Comparison of ENCODE assay signal across 1 cellular context in the genomic region with DNA sequence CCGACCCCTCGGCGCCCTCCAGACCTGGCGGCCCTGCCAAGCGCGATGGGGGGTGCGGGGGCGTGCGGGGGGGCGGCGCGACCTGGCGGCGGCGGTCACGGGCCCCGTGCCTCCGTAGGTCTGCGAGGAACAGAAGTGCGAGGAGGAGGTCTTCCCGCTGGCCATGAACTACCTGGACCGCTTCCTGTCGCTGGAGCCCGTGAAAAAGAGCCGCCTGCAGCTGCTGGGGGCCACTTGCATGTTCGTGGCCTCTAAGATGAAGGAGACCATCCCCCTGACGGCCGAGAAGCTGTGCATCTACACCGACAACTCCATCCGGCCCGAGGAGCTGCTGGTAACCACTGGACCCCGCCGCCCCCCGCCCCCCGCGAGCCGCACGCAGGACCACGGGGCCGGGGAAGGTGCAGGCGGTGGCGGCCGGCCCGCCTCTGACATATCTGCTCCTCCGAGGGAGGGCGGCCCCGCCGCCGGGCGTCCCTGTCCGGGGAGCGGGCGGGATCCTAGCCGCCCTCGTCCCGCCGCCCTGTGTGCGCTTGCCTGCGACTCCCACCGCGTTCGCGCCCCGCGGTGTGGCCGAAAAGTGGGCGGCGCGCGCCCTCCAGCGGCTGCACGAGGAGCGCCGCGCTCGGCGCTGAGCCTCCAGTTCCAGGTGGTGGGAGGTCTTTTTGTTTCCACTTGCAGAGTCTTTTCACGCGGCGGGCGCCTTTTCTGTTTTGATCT.
A peak's percentile ranks its signal among the peaks of the same experiment; 100 is the strongest.
TF ChIP-seq lines count a peak whose summit lies in the region.

No MANE protein-coding gene starts in this region.

TF ChIP-seq in HepG2, 621 proteins besides CTCF, POLR2A, EP300 and RAD21 (continued from another document and continues in another):
- TF ChIP-seq, protein P1, sequence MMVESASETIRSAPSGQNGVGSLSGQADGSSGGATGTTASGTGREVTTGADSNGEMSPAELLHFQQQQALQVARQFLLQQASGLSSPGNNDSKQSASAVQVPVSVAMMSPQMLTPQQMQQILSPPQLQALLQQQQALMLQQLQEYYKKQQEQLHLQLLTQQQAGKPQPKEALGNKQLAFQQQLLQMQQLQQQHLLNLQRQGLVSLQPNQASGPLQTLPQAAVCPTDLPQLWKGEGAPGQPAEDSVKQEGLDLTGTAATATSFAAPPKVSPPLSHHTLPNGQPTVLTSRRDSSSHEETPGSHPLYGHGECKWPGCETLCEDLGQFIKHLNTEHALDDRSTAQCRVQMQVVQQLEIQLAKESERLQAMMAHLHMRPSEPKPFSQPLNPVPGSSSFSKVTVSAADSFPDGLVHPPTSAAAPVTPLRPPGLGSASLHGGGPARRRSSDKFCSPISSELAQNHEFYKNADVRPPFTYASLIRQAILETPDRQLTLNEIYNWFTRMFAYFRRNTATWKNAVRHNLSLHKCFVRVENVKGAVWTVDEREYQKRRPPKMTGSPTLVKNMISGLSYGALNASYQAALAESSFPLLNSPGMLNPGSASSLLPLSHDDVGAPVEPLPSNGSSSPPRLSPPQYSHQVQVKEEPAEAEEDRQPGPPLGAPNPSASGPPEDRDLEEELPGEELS (CRISPR knock-in tag; IDR thresholded peaks at IDR 0.05) = no peak
- TF ChIP-seq ZNF724P (CRISPR knock-in tag; IDR thresholded peaks at IDR 0.05; ENCODE audit: borderline replicate concordance) = peak; percentile 47; the same call in 1 of the 2 replicates
- TF ChIP-seq, protein P2, sequence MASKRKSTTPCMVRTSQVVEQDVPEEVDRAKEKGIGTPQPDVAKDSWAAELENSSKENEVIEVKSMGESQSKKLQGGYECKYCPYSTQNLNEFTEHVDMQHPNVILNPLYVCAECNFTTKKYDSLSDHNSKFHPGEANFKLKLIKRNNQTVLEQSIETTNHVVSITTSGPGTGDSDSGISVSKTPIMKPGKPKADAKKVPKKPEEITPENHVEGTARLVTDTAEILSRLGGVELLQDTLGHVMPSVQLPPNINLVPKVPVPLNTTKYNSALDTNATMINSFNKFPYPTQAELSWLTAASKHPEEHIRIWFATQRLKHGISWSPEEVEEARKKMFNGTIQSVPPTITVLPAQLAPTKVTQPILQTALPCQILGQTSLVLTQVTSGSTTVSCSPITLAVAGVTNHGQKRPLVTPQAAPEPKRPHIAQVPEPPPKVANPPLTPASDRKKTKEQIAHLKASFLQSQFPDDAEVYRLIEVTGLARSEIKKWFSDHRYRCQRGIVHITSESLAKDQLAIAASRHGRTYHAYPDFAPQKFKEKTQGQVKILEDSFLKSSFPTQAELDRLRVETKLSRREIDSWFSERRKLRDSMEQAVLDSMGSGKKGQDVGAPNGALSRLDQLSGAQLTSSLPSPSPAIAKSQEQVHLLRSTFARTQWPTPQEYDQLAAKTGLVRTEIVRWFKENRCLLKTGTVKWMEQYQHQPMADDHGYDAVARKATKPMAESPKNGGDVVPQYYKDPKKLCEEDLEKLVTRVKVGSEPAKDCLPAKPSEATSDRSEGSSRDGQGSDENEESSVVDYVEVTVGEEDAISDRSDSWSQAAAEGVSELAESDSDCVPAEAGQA (IDR thresholded peaks at IDR 0.05; ENCODE audit: low read depth) = no peak
- TF ChIP-seq, protein P2 (CRISPR knock-in tag; IDR thresholded peaks at IDR 0.05; ENCODE audit: borderline replicate concordance) = no peak
- TF ChIP-seq SMARCC2 (IDR thresholded peaks at IDR 0.05) = no peak
- TF ChIP-seq IKZF4 (CRISPR knock-in tag; IDR thresholded peaks at IDR 0.05; ENCODE audit: borderline replicate concordance, low read depth, not compliant biosample characterization) = peak; percentile 10
- 0 out of 2 replicates have a peak, but pooled peaks have one; percentile 10 for TF ChIP-seq NCOA2 (CRISPR knock-in tag; IDR thresholded peaks at IDR 0.05)
- no peak for TF ChIP-seq DPF2 (CRISPR knock-in tag; IDR thresholded peaks at IDR 0.05; ENCODE audit: borderline replicate concordance, low read depth)
- TF ChIP-seq, protein P3, sequence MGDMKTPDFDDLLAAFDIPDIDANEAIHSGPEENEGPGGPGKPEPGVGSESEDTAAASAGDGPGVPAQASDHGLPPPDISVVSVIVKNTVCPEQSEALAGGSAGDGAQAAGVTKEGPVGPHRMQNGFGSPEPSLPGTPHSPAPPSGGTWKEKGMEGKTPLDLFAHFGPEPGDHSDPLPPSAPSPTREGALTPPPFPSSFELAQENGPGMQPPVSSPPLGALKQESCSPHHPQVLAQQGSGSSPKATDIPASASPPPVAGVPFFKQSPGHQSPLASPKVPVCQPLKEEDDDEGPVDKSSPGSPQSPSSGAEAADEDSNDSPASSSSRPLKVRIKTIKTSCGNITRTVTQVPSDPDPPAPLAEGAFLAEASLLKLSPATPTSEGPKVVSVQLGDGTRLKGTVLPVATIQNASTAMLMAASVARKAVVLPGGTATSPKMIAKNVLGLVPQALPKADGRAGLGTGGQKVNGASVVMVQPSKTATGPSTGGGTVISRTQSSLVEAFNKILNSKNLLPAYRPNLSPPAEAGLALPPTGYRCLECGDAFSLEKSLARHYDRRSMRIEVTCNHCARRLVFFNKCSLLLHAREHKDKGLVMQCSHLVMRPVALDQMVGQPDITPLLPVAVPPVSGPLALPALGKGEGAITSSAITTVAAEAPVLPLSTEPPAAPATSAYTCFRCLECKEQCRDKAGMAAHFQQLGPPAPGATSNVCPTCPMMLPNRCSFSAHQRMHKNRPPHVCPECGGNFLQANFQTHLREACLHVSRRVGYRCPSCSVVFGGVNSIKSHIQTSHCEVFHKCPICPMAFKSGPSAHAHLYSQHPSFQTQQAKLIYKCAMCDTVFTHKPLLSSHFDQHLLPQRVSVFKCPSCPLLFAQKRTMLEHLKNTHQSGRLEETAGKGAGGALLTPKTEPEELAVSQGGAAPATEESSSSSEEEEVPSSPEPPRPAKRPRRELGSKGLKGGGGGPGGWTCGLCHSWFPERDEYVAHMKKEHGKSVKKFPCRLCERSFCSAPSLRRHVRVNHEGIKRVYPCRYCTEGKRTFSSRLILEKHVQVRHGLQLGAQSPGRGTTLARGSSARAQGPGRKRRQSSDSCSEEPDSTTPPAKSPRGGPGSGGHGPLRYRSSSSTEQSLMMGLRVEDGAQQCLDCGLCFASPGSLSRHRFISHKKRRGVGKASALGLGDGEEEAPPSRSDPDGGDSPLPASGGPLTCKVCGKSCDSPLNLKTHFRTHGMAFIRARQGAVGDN (CRISPR knock-in tag; IDR thresholded peaks at IDR 0.05) = peak; percentile 62
- TF ChIP-seq ZNF24 (IDR thresholded peaks at IDR 0.05) = no peak
- TF ChIP-seq ZNF652 (CRISPR knock-in tag; IDR thresholded peaks at IDR 0.05; ENCODE audit: borderline replicate concordance, low read depth) = no peak
- TF ChIP-seq ZBTB26 (CRISPR knock-in tag; IDR thresholded peaks at IDR 0.05; ENCODE audit: borderline replicate concordance) = no peak
- no peak for TF ChIP-seq ZKSCAN5 (CRISPR knock-in tag; IDR thresholded peaks at IDR 0.05)
- TF ChIP-seq ZNF646 (CRISPR knock-in tag; IDR thresholded peaks at IDR 0.05) = no peak
- TF ChIP-seq HOXD1 (CRISPR knock-in tag; IDR thresholded peaks at IDR 0.05) = no peak
- no peak for TF ChIP-seq ZBTB20 (CRISPR knock-in tag; IDR thresholded peaks at IDR 0.05; ENCODE audit: borderline replicate concordance, low read depth)
- TF ChIP-seq ZNF264 (CRISPR knock-in tag; IDR thresholded peaks at IDR 0.05) = no peak
- TF ChIP-seq, protein P4, sequence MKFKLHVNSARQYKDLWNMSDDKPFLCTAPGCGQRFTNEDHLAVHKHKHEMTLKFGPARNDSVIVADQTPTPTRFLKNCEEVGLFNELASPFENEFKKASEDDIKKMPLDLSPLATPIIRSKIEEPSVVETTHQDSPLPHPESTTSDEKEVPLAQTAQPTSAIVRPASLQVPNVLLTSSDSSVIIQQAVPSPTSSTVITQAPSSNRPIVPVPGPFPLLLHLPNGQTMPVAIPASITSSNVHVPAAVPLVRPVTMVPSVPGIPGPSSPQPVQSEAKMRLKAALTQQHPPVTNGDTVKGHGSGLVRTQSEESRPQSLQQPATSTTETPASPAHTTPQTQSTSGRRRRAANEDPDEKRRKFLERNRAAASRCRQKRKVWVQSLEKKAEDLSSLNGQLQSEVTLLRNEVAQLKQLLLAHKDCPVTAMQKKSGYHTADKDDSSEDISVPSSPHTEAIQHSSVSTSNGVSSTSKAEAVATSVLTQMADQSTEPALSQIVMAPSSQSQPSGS (CRISPR knock-in tag; IDR thresholded peaks at IDR 0.05) = 0 out of 2 replicates have a peak, but pooled peaks have one; percentile 26
- TF ChIP-seq, protein P5, sequence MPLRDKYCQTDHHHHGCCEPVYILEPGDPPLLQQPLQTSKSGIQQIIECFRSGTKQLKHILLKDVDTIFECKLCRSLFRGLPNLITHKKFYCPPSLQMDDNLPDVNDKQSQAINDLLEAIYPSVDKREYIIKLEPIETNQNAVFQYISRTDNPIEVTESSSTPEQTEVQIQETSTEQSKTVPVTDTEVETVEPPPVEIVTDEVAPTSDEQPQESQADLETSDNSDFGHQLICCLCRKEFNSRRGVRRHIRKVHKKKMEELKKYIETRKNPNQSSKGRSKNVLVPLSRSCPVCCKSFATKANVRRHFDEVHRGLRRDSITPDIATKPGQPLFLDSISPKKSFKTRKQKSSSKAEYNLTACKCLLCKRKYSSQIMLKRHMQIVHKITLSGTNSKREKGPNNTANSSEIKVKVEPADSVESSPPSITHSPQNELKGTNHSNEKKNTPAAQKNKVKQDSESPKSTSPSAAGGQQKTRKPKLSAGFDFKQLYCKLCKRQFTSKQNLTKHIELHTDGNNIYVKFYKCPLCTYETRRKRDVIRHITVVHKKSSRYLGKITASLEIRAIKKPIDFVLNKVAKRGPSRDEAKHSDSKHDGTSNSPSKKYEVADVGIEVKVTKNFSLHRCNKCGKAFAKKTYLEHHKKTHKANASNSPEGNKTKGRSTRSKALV (CRISPR knock-in tag; IDR thresholded peaks at IDR 0.05) = 0 out of 2 replicates have a peak, but pooled peaks have one; percentile 41
- no peak for TF ChIP-seq HCFC1 (IDR thresholded peaks at IDR 0.05; ENCODE audit: low read depth, low read length)
- TF ChIP-seq FOXK2 (IDR thresholded peaks at IDR 0.05) = no peak
- TF ChIP-seq ZNF12 (CRISPR knock-in tag; IDR thresholded peaks at IDR 0.05) = no peak
- no peak for TF ChIP-seq MTA1 (CRISPR knock-in tag; IDR thresholded peaks at IDR 0.05; ENCODE audit: borderline replicate concordance)
- TF ChIP-seq HOXA9 (CRISPR knock-in tag; IDR thresholded peaks at IDR 0.05; ENCODE audit: borderline replicate concordance) = no peak
